14 cellular contexts compared by ENCODE assay signal in the genomic region with DNA sequence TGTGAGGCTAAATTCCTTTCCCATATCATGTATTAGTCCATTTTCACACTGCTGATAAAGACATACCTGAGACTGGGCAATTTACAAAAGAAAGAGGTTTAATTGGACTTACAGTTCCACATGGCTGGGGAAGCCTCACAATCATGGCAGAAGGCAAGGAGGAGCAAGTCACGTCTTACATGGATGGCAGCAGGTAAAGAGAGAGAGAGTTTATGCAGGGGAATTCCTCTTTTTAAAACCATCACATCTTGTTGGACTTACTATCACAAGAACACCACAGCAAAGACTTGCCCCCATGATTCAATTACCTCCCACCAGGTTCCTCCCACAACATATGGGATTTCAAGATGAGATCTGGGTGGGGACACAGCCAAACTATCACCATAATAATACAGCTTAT. TPM values are rescaled to one million over a fixed set of nuclear protein-coding genes. Genes with fewer than 3 reads are reported as not detected.
"Had no signal": no experiment of that assay in that cellular context is flagged by ENCODE, and none has a peak within 500 bp of the region (broad histone marks: within the 10 kb centered on the region; RNA-seq: fewer than 3 reads in every experiment).

No MANE protein-coding gene starts in this region.

RNA-seq across cellular contexts. Expression of a gene that starts 37.8 kb away (rescaled TPM):
- total RNA-seq: stomach, suprapubic skin, thoracic aorta, upper lobe of right lung, ureter, uterus, vagina had no signal
- polyA plus RNA-seq: stomach had no signal

RNA-seq across cellular contexts. Expression of a gene that starts 56.4 kb away (rescaled TPM):
- total RNA-seq: subcutaneous adipose tissue, suprapubic skin, temporal lobe, testis, thoracic aorta, thyroid gland, tibial nerve, upper lobe of left lung, upper lobe of right lung, ureter, urinary bladder, uterus, vagina had no signal
- polyA plus RNA-seq: stomach, urinary bladder had no signal
